37 cellular contexts compared by ENCODE assay signal in genomic region chr22:22528780-22529179, GRCh38. TPM values are rescaled to one million over a fixed set of nuclear protein-coding genes. Genes with fewer than 3 reads are reported as not detected.
"Had no signal": no experiment of that assay in that cellular context is flagged by ENCODE, and none has a peak within 500 bp of the region (broad histone marks: within the 10 kb centered on the region; RNA-seq: fewer than 3 reads in every experiment).

No MANE protein-coding gene starts in this region.

- DNase-seq: Karpas-422, Kasumi-1, MG63, MM.1S, MV-4-11, NCI-H1048, NCI-H1092, NCI-H1092 treated with DMSO at 0.1 percent for 48 hours, NCI-H1105, NCI-H1417, NCI-H1417 treated with DMSO at 0.1 percent for 48 hours, NCI-H1436, NCI-H1436 treated with DMSO at 0.1 percent for 48 hours, NCI-H146, NCI-H1694, NCI-H1694 treated with DMSO at 0.1 percent for 48 hours, NCI-H187, NCI-H187 treated with DMSO at 0.1 percent for 48 hours, NCI-H1930, NCI-H2029, NCI-H2029 treated with DMSO at 0.1 percent for 48 hours, NCI-H2081, NCI-H2081 treated with DMSO at 0.1 percent for 48 hours, NCI-H2107, NCI-H2171, NCI-H2171 treated with DMSO at 0.1 percent for 48 hours, NCI-H2227 treated with DMSO at 0.1 percent for 48 hours, NCI-H226, NCI-H345, NCI-H446, NCI-H446 treated with DMSO at 0.1 percent for 48 hours, NCI-H510A, NCI-H510A treated with DMSO at 0.1 percent for 48 hours, NCI-H524 had no signal

- H3K36me3 ChIP-seq: MG63 had no signal

- H3K27me3 ChIP-seq: MG63 had no signal

- H3K4me3 ChIP-seq: MG63 had no signal

- H3K9me3 ChIP-seq: MG63 had no signal

RNA-seq across cellular contexts. Expression of gene ZNF280A, which starts 8.7 kb away (rescaled TPM):
- total RNA-seq: LHCN-M2, M059J, MCF 10A had no signal

RNA-seq across cellular contexts. Expression of gene ZNF280B, which starts 20.2 kb away (rescaled TPM):
- total RNA-seq: MCF 10A had no signal

RNA-seq across cellular contexts. Expression of gene PRAME, which starts 30.3 kb away (rescaled TPM):
- total RNA-seq: LHCN-M2, M059J, MCF 10A had no signal
